Comparison of ENCODE assay signal across 24 cellular contexts in the genomic region with DNA sequence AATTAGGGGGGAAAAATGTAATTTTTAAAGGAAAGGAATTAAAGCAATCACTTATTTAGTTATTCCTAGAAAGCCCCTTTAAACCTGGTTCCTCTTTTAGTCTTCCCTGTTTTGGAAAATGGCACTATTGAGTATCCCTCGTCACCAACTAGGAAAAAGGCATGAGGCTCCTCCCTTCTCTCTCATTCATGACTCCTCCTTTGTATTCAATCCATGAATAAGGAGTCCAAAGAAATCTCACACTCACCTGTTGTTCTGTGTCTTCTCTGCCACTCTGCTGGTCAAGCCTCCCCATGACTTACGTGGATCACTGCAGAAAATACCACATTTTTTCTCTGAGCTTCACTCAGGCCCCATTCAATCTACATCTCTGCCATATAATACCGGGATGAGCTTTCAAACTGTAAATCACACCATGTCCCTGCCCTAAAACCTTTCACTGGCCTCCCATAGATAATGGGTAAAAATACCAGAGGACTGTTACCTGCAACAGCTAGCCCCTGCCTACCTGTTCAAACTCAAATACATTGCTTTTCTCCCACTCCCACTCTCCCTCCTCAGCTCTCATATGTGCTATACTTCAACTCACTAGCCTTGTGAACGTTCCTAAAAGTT. TPM values are rescaled to one million over a fixed set of nuclear protein-coding genes. Genes with fewer than 3 reads are reported as not detected.
DNase-seq lines count a peak whose midpoint lies in the region; ATAC-seq, FAIRE-seq and TF ChIP-seq lines count a peak whose summit lies in the region.
"Had no signal": no experiment of that assay in that cellular context is flagged by ENCODE, and none has a peak within 500 bp of the region (broad histone marks: within the 10 kb centered on the region; RNA-seq: fewer than 3 reads in every experiment).

No MANE protein-coding gene starts in this region.

- no peak overlapping the region for H3K27ac ChIP-seq in K562 (ENCODE audit: extremely low read depth, low read depth, low read length)
- no peak overlapping the region for H3K27ac ChIP-seq in psoas muscle
- H3K27ac ChIP-seq: A549 had no signal

- H3K4me2 ChIP-seq in K562 (ENCODE audit: insufficient read depth, low read length): peak overlapping the region; percentile 11; the same call in 1 of the 2 replicates
- H3K4me2 ChIP-seq: A549 had no signal

- peak overlapping the region; percentile 6 for H3K27ac Mint-ChIP-seq in nephron progenitor cell
- H3K27ac Mint-ChIP-seq: CD4-positive, alpha-beta memory T cell; HFFc6 had no signal

- no peak overlapping the region for H3K4me3 Mint-ChIP-seq in nephron progenitor cell
- H3K4me3 Mint-ChIP-seq: CD4-positive, alpha-beta memory T cell; HFFc6 had no signal

- no peak for TF ChIP-seq RAD21 in K562 (CRISPR knock-in tag; conservative IDR thresholded peaks at IDR 0.05 in 1 of 2, IDR thresholded peaks at IDR 0.05 in 1 of 2)

- peaks cover 4% of the 10 kb centered on the region for H3K4me1 Mint-ChIP-seq in nephron progenitor cell

- DNase-seq in H54 (ENCODE audit: insufficient read length, low spot score) (no peak), K562 (ENCODE audit: extremely low read depth in 1 of 4, low spot score in 3 of 4) (peak in 1 of 4 experiments; percentile 13), nephron progenitor cell (no peak), psoas muscle (no peak), NK-92 (lab: John Stamatoyannopoulos, UW; ENCODE audit: unreplicated experiment) (no peak), UCSD-AML1 (lab: John Stamatoyannopoulos, UW; ENCODE audit: unreplicated experiment) (no peak)
- DNase-seq: 8988T; ACHN; AML-193; C1 segment of cervical spinal cord; Calu3; CD4-positive, alpha-beta memory T cell; COR-L47; DMS53; DMS79 treated with DMSO at 0.1 percent for 48 hours; GF-D8; GOT3; HFFc6 had no signal

- FAIRE-seq in H54 (lab: Jason Lieb, UNC) (peak; percentile 23), K562 (lab: Jason Lieb, UNC) (no peak)
- FAIRE-seq: GM12891, GM18507 had no signal

- in situ Hi-C loops in K562 (cut with MboI): no loop called here

- no peaks in the 10 kb centered on the region; the same call in 2 of the 3 replicates for H3K36me3 ChIP-seq in K562 (ENCODE audit: control insufficient read depth, insufficient read depth, low read length)
- H3K36me3 ChIP-seq in psoas muscle (ENCODE audit: insufficient read depth in 1 of 2, low read depth in 1 of 2): no peaks in the 10 kb centered on the region
- H3K36me3 ChIP-seq: HAP-1 had no signal

- BruUV-seq in K562 (replicated peaks; lab: Mats Ljungman, UMichigan): no TSS peak

- peaks cover 10% of the 10 kb centered on the region for H3K9me3 Mint-ChIP-seq in nephron progenitor cell

- H2AFZ ChIP-seq in K562 (ENCODE audit: low read depth, low read length): peak overlapping the region; percentile 54

- intact Hi-C loops in K562 (cut with micrococcal nuclease): loop anchor here (10.0 kb wide), 1 partner anchor 1624 kb away; no protein-coding TSS in a partner anchor
- intact Hi-C loops in psoas muscle (cut with DNase I): no loop called here

- CTCF ChIA-PET in K562 (lab: Yijun Ruan, JAX; ENCODE audit: low intra/inter-chr PET ratio): no interaction called here

- no peak overlapping the region for H3K4me3 ChIP-seq in K562
- H3K4me3 ChIP-seq in psoas muscle: no peak overlapping the region
- H3K4me3 ChIP-seq: A549, HAP-1 had no signal

- POLR2A ChIA-PET in K562 (lab: Yijun Ruan, JAX): interaction anchor here (0.8 kb wide), 1 partner anchor 23 kb away, joined by 3 read pairs; no protein-coding TSS in a partner anchor

- H3K9me3 ChIP-seq in K562 (replicated peaks; ENCODE audit: control insufficient read depth, insufficient read depth, low read depth, low read length): 0 out of 2 replicates have a peak, but pooled peaks cover 3% of the 10 kb centered on the region
- H3K9me3 ChIP-seq in psoas muscle: no peaks in the 10 kb centered on the region
- H3K9me3 ChIP-seq: HAP-1 had no signal

- TF ChIP-seq CTCF in K562 (IDR thresholded peaks at IDR 0.05 in 2 of 3, conservative IDR thresholded peaks at IDR 0.05 in 1 of 3; ENCODE audit: insufficient read depth in 2 of 3, low read depth in 1 of 3, low read length in 3 of 3): no peak
- no peak for TF ChIP-seq CTCF in nephron progenitor cell (IDR thresholded peaks at IDR 0.05)
- no peak for TF ChIP-seq CTCF in psoas muscle (IDR thresholded peaks at IDR 0.05)

- H3K79me2 ChIP-seq in K562 (ENCODE audit: control insufficient read depth, insufficient read depth, low read length): peaks cover 20% of the 10 kb centered on the region

- H3K9me1 ChIP-seq in K562 (ENCODE audit: control insufficient read depth, insufficient read depth, low read length): no peaks in the 10 kb centered on the region

- 19% methylated on average over 4 of the region's 4 CpGs for WGBS in K562 (ENCODE audit: insufficient coverage, low coverage, missing lambda C conversion rate)
- 58 to 63% (median 58%) methylated on average over 4 of the region's 4 CpGs for WGBS in psoas muscle, 3 donors

- TF ChIP-seq POLR2A in H54 (IDR thresholded peaks at IDR 0.05; ENCODE audit: low read depth, low read length) (no peak), K562 (conservative IDR thresholded peaks at IDR 0.05) (no peak)

- H3K9ac ChIP-seq in K562 (ENCODE audit: insufficient read depth in 1 of 2, low read depth in 2 of 2, low read length in 2 of 2): no peak overlapping the region

- ATAC-seq in K562 (peak; percentile 25), psoas muscle (no peak)

- H3K4me1 ChIP-seq in K562 (replicated peaks in 1 of 2; ENCODE audit: control insufficient read depth in 2 of 2, insufficient read depth in 2 of 2, low read length in 2 of 2) (peaks cover 2 to 3% of the 10 kb centered on the region in 2 experiments; a peak in 2 of 5 replicates), psoas muscle (no peaks in the 10 kb centered on the region)
- H3K4me1 ChIP-seq: A549, HAP-1 had no signal

- H3K27me3 Mint-ChIP-seq in nephron progenitor cell (ENCODE audit: low read depth, poor library complexity): peaks cover 7% of the 10 kb centered on the region

- no peaks in the 10 kb centered on the region for H4K20me1 ChIP-seq in K562 (replicated peaks; ENCODE audit: control insufficient read depth, insufficient read depth, low read length)

- TF ChIP-seq EP300 in K562 (IDR thresholded peaks at IDR 0.05; ENCODE audit: low read length): no peak

- no peaks in the 10 kb centered on the region for H3K36me3 Mint-ChIP-seq in nephron progenitor cell (ENCODE audit: low read depth)
- H3K36me3 Mint-ChIP-seq: CD4-positive, alpha-beta memory T cell had no signal

- H3K27me3 ChIP-seq in K562 (ENCODE audit: control insufficient read depth in 2 of 2, insufficient read depth in 2 of 2, low read length in 2 of 2) (no peaks in the 10 kb centered on the region), psoas muscle (ENCODE audit: insufficient read depth in 3 of 3, low read length in 2 of 3) (peaks cover 0 to under 1% (median 0%) of the 10 kb centered on the region in 3 donors)

TF ChIP-seq in K562, 482 proteins besides CTCF, POLR2A, EP300 and RAD21 (continues in another document):
- TF ChIP-seq, protein P1, sequence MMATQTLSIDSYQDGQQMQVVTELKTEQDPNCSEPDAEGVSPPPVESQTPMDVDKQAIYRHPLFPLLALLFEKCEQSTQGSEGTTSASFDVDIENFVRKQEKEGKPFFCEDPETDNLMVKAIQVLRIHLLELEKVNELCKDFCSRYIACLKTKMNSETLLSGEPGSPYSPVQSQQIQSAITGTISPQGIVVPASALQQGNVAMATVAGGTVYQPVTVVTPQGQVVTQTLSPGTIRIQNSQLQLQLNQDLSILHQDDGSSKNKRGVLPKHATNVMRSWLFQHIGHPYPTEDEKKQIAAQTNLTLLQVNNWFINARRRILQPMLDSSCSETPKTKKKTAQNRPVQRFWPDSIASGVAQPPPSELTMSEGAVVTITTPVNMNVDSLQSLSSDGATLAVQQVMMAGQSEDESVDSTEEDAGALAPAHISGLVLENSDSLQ (IDR thresholded peaks at IDR 0.05): peak; percentile 71
- TF ChIP-seq ARHGAP35 (IDR thresholded peaks at IDR 0.05; ENCODE audit: partially characterized antibody) (no peak), MEIS2 (IDR thresholded peaks at IDR 0.05; ENCODE audit: partially characterized antibody) (peak; percentile 41)

RNA-seq across cellular contexts. Expression of a gene that starts 5.5 kb away (rescaled TPM):
- 232 and 720 TPM in 2 replicates for total RNA-seq in K562 (2011; cell fraction: chromatin; rRNA removed; ENCODE audit: low replicate concordance)
- total RNA-seq in K562 (2011; cell fraction: nucleolus; rRNA removed): 107 and 158 TPM in 2 replicates
- total RNA-seq in K562 (2011; cell fraction: nucleoplasm; rRNA removed): 188 and 193 TPM in 2 replicates
- total RNA-seq in K562 (2014; rRNA removed): 58.9 and 63.1 TPM in 2 replicates
- 125 and 149 TPM in 2 replicates for total RNA-seq in K562 (2014; rRNA removed; fragmentation: Illumina TruSeq; extraction: Trizol)
- 99.5 and 99.6 TPM in 2 replicates for total RNA-seq in K562 (2015; rRNA removed; fragmentation: Illumina TruSeq; extraction: Trizol)
- total RNA-seq in K562 (2021): 89.3 and 92.6 TPM in 2 replicates
- polyA plus RNA-seq in K562 (2011; rRNA removed): 154 and 162 TPM in 2 replicates
- polyA plus RNA-seq in K562 (2011; cell fraction: cytosol; rRNA removed): 20.7 and 41.1 TPM in 2 replicates
- polyA plus RNA-seq in K562 (2011; cell fraction: nucleus; rRNA removed): 473 and 611 TPM in 2 replicates
- 50.0 and 60.1 TPM in 2 replicates for polyA plus RNA-seq in K562 (2012)
- polyA plus RNA-seq in K562 (2014; fragmentation: Illumina TruSeq; extraction: Trizol): 88.5 and 95.2 TPM in 2 replicates
- 10 to 100 TPM; 40.6 to 51.0 TPM for polyA plus RNA-seq in K562 (2014; fragmentation: Nextera tagmentation; extraction: Ambion mirVana)
- 89.6 and 116 TPM in 2 replicates for polyA plus RNA-seq in K562 (2014; rRNA removed)
- 192 and 222 TPM in 2 replicates for polyA minus RNA-seq in K562 (2011; rRNA and poly(A)+ RNA removed)
- 32.4 and 41.3 TPM in 2 replicates for polyA minus RNA-seq in K562 (2011; cell fraction: cytosol; rRNA and poly(A)+ RNA removed)
- 352 and 568 TPM in 2 replicates for polyA minus RNA-seq in K562 (2011; cell fraction: nucleus; rRNA and poly(A)+ RNA removed)
- under 1 TPM in 1 of 4 donors, not detected in 3; 0.05 TPM for total RNA-seq in psoas muscle
- not detected for polyA plus RNA-seq in psoas muscle
- total RNA-seq: G401, HFFc6 had no signal
- polyA plus RNA-seq: BJ had no signal

Comparison
In these comparisons a context has a peak if more than half of its experiments do, and no peak if none do; other contexts are left out.
1. RNA of a gene that starts 5.5 kb away (total RNA-seq): 58.9 to 720 TPM in K562; 0.05 TPM in psoas muscle; every median in the first group is over 10 times any median in the second.